ENCODE assay signal across 29 cellular contexts in the genomic region with DNA sequence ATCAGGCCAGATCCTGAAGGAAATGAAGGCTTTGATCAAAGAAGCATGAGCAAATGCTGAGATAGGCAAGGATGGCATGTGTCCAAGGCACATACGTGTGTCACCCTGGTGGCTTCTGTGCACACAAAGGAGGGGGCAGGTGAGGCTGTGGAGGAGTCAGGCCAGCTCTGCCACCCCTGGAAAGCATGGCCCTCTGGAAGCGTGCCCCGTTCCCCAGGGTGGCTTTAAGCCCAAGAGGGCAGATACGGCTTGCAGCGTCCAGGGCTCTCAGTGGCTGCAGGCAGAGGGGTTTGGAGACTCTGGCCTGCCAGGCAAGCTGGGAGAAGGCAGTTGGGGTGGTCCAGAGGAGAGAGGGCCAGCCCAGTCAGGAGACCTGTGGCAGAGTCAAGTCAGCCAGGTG. TPM values are rescaled to one million over a fixed set of nuclear protein-coding genes. Genes with fewer than 3 reads are reported as not detected.
"Had no signal": no experiment of that assay in that cellular context is flagged by ENCODE, and none has a peak within 500 bp of the region (broad histone marks: within the 10 kb centered on the region; RNA-seq: fewer than 3 reads in every experiment).

No MANE protein-coding gene starts in this region.

- H3K9me3 ChIP-seq: Peyer's patch, SJCRH30, SK-N-SH had no signal

- ATAC-seq: activated CD4-positive, alpha-beta T cell treated with anti-CD3 and anti-CD28 coated beads for 36 hours; activated T-helper 17 cell treated with anti-CD3 and anti-CD28 coated beads, Interleukin-2, amount 50 U/mL, for 72 hours had no signal

- H3K27ac ChIP-seq: breast epithelium, KMS-11, Peyer's patch, RWPE1, SJCRH30, WERI-Rb-1 had no signal

- H3K4me2 ChIP-seq: KMS-11, SK-N-SH had no signal

- H3K27me3 ChIP-seq: Peyer's patch, SJCRH30 had no signal

- H3K36me3 ChIP-seq: breast epithelium, Peyer's patch, SJCRH30, WERI-Rb-1 had no signal

- DNase-seq: activated CD4-positive, alpha-beta memory T cell treated with anti-CD3 and anti-CD28 coated beads, Interleukin-2, amount 10 ng/mL, durations not matched to agents 7 days and 5 days; activated CD4-positive, alpha-beta T cell treated with anti-CD3 and anti-CD28 coated beads for 36 hours; activated CD4-positive, alpha-beta T cell treated with anti-CD3 and anti-CD28 coated beads, Interleukin-2, amount 50 U/mL, for 1 hour; activated gamma-delta T cell; activated naive CD4-positive, alpha-beta T cell treated with anti-CD3 and anti-CD28 coated beads for 36 hours; activated T-cell treated with anti-CD3 and anti-CD28 coated beads for 4 hours; activated T-cell treated with anti-CD3 and anti-CD28 coated beads, Interleukin-2, amount 50 U/mL, for 48 hours; anterior cingulate cortex; MM.1S; NCI-H1105; NCI-H1436; NCI-H1694 treated with DMSO at 0.1 percent for 48 hours; NCI-H2081 treated with DMSO at 0.1 percent for 48 hours; NCI-H446; NCI-H524; NCI-H774; NK-92 treated with Interleukin-12 subunit alpha and Interleukin-12 subunit beta, amount 100 ng/mL, for 24 hours; Right ventricle myocardium superior; SJCRH30; SK-N-SH; T-helper 1 cell; WERI-Rb-1 had no signal

- H3K4me3 ChIP-seq: breast epithelium, Peyer's patch, SJCRH30 had no signal

- H3K9ac ChIP-seq: KMS-11, SK-N-SH had no signal

- H3K4me1 ChIP-seq: breast epithelium, Peyer's patch had no signal

RNA-seq across cellular contexts. Expression of a gene that starts 25.6 kb away (rescaled TPM):
- total RNA-seq: activated CD4-positive, alpha-beta memory T cell treated with anti-CD3 and anti-CD28 coated beads, Interleukin-2, amount 10 ng/mL, durations not matched to agents 7 days and 5 days; activated CD4-positive, alpha-beta T cell treated with anti-CD3 and anti-CD28 coated beads for 36 hours; activated CD8-positive, alpha-beta memory T cell treated with anti-CD3 and anti-CD28 coated beads for 36 hours; activated naive CD4-positive, alpha-beta T cell treated with anti-CD3 and anti-CD28 coated beads for 36 hours; activated T-helper 17 cell treated with anti-CD3 and anti-CD28 coated beads, Interleukin-2, amount 50 U/mL, for 72 hours; breast epithelium; Peyer's patch; Right ventricle myocardium superior; SJCRH30; T-helper 2 cell treated with Interferon-gamma antibody and Interleukin-4, amounts not matched to agents 100 ng/mL and 5 ng/mL, for 36 hours had no signal

RNA-seq across cellular contexts. Expression of a gene that starts 35.7 kb away (rescaled TPM):
- total RNA-seq: SJCRH30 had no signal

RNA-seq across cellular contexts. Expression of a gene that starts 54.0 kb away (rescaled TPM):
- total RNA-seq: activated CD4-positive, alpha-beta memory T cell treated with anti-CD3 and anti-CD28 coated beads, Interleukin-2, amount 10 ng/mL, durations not matched to agents 7 days and 5 days; activated CD4-positive, alpha-beta T cell treated with anti-CD3 and anti-CD28 coated beads for 36 hours; activated CD8-positive, alpha-beta memory T cell treated with anti-CD3 and anti-CD28 coated beads for 36 hours; activated naive CD4-positive, alpha-beta T cell treated with anti-CD3 and anti-CD28 coated beads for 36 hours; activated T-helper 17 cell treated with anti-CD3 and anti-CD28 coated beads, Interleukin-2, amount 50 U/mL, for 72 hours; breast epithelium; Peyer's patch; Right ventricle myocardium superior; SJCRH30; T-helper 2 cell treated with Interferon-gamma antibody and Interleukin-4, amounts not matched to agents 100 ng/mL and 5 ng/mL, for 36 hours had no signal
